16 cellular contexts compared by ENCODE assay signal in genomic region chr11:12017865-12018453, GRCh38. TPM values are rescaled to one million over a fixed set of nuclear protein-coding genes. Genes with fewer than 3 reads are reported as not detected.
A peak's percentile ranks its signal among the peaks of the same experiment; 100 is the strongest.
DNase-seq lines count a peak whose midpoint lies in the region; ATAC-seq and TF ChIP-seq lines count a peak whose summit lies in the region.
"Had no signal": no experiment of that assay in that cellular context is flagged by ENCODE, and none has a peak within 500 bp of the region (broad histone marks: within the 10 kb centered on the region; RNA-seq: fewer than 3 reads in every experiment).

No MANE protein-coding gene starts in this region.

- H3K9me3 ChIP-seq in Panc1 (ENCODE audit: control insufficient read depth, insufficient read depth, low read depth, low read length) (no peaks in the 10 kb centered on the region), lung (ENCODE audit: control insufficient read depth in 2 of 2, insufficient read depth in 1 of 2, low read length in 1 of 2) (no peaks in the 10 kb centered on the region), uterus (no peaks in the 10 kb centered on the region)
- H3K9me3 ChIP-seq: gastrocnemius medialis had no signal

- in situ Hi-C loops in Panc1 (cut with HindIII; ENCODE audit: low pct_unique_long_range_greater_than_20kb, low sequenced_read_pairs) = no loop called here

- peak; percentile 21; the same call in 1 of the 2 replicates for ATAC-seq in Panc1
- no peak for ATAC-seq in lung (ENCODE audit: insufficient read depth, low FRiP score)
- ATAC-seq: gastrocnemius medialis had no signal

- no peak for TF ChIP-seq POLR2A in uterus (IDR thresholded peaks at IDR 0.05)

- DNase-seq in Panc1 (ENCODE audit: low read depth, low spot score) (no peak), coronary artery (ENCODE audit: low spot score) (no peak), lung (ENCODE audit: low spot score) (no peak), uterus (peak in 1 of 2 donors; percentile 27), NCI-H526 treated with DMSO at 0.1 percent for 48 hours (lab: John Stamatoyannopoulos, UW) (no peak), cortex of kidney (lab: John Stamatoyannopoulos, UW) (no peak)
- no peak for DNase-seq in activated CD4-positive, alpha-beta T cell treated with anti-CD3 and anti-CD28 coated beads, Interleukin-2, amount 50 U/mL, for 1 hour
- DNase-seq: activated CD4-positive, alpha-beta memory T cell treated with anti-CD3 and anti-CD28 coated beads for 36 hours; activated naive CD8-positive, alpha-beta T cell treated with anti-CD3 and anti-CD28 coated beads for 36 hours; DMS79; gastrocnemius medialis; immature natural killer cell; NCI-H2081; stimulated activated CD4-positive, alpha-beta T cell treated with anti-CD3 and anti-CD28 coated beads, Interleukin-4, amount 100 ng/mL, for 1 hour had no signal

- WGBS in lung, 2 donors = 75 to 86% methylated on average over 3 of the region's 3 CpGs

- H3K36me3 ChIP-seq in Panc1 (ENCODE audit: control insufficient read depth, insufficient read depth, low read length) (no peaks in the 10 kb centered on the region), lung (ENCODE audit: control insufficient read depth in 2 of 2, insufficient read depth in 2 of 2, low read length in 2 of 2) (no peaks in the 10 kb centered on the region), uterus (no peaks in the 10 kb centered on the region)
- H3K36me3 ChIP-seq: gastrocnemius medialis had no signal

- H3K27ac ChIP-seq in Panc1 (ENCODE audit: low read length) = no peak overlapping the region
- peak overlapping the region; percentile 77 to 93 for H3K27ac ChIP-seq in coronary artery
- peak overlapping the region; percentile 11 to 37 for H3K27ac ChIP-seq in lung (ENCODE audit: low read depth in 1 of 2, low read length in 1 of 2)
- peak overlapping the region; percentile 29 to 41 for H3K27ac ChIP-seq in uterus
- H3K27ac ChIP-seq: gastrocnemius medialis, VCaP had no signal

- no peak overlapping the region for H3K4me3 ChIP-seq in Panc1 (ENCODE audit: low read depth in 2 of 2, low read length in 2 of 2)
- no peak overlapping the region for H3K4me3 ChIP-seq in coronary artery
- no peak overlapping the region for H3K4me3 ChIP-seq in lung
- H3K4me3 ChIP-seq in uterus = no peak overlapping the region
- H3K4me3 ChIP-seq: gastrocnemius medialis had no signal

- intact Hi-C loops in Panc1 (cut with micrococcal nuclease; ENCODE audit: unreplicated experiment) (no loop called here), uterus (cut with DNase I; ENCODE audit: low total_unique reads) (no loop called here)

- POLR2A ChIA-PET in Panc1 (lab: Charles Lee) = no interaction called here

- CTCF ChIA-PET in Panc1 (lab: Charles Lee) = no interaction called here

- no peaks in the 10 kb centered on the region for H3K27me3 ChIP-seq in Panc1 (ENCODE audit: control insufficient read depth, insufficient read depth, low read length)
- H3K27me3 ChIP-seq in lung (ENCODE audit: control insufficient read depth, insufficient read depth) = no peaks in the 10 kb centered on the region
- H3K27me3 ChIP-seq in uterus = no peaks in the 10 kb centered on the region
- H3K27me3 ChIP-seq: gastrocnemius medialis had no signal

- peaks cover 7% of the 10 kb centered on the region for H3K4me1 ChIP-seq in Panc1 (ENCODE audit: control insufficient read depth, insufficient read depth, low read length)
- H3K4me1 ChIP-seq in lung (ENCODE audit: control insufficient read depth in 2 of 2, insufficient read depth in 2 of 2, low read length in 2 of 2) = peaks cover 6 to 8% of the 10 kb centered on the region in 2 donors
- peaks cover 0 to 5% of the 10 kb centered on the region in 2 donors for H3K4me1 ChIP-seq in uterus

- no TSS peak for BruUV-seq in Panc1 (replicated peaks; lab: Mats Ljungman, UMichigan)

- no peak for TF ChIP-seq CTCF in Panc1 (IDR thresholded peaks at IDR 0.05)
- TF ChIP-seq CTCF in coronary artery (IDR thresholded peaks at IDR 0.05) = no peak
- TF ChIP-seq CTCF in lung (IDR thresholded peaks at IDR 0.05; ENCODE audit: control extremely low read depth, extremely low read depth) = no peak
- no peak for TF ChIP-seq CTCF in uterus (IDR thresholded peaks at IDR 0.05)

RNA-seq across cellular contexts. Expression of gene DKK3, which starts 9.5 kb away (rescaled TPM):
- total RNA-seq in Panc1 (2021; ENCODE audit: unreplicated experiment) = 116 TPM
- 140 TPM for polyA plus RNA-seq in Panc1 (2012; ENCODE audit: insufficient read length)
- 100 to 1,000 TPM; 115 to 121 TPM for total RNA-seq in lung
- polyA plus RNA-seq in lung = 10 to 100 TPM; 45.3 to 74.4 TPM
- 100 to 1,000 TPM in 2 of 4 donors, 10 to 100 TPM in 2; 26.4 to 151 (median 99.0) TPM for total RNA-seq in uterus
- total RNA-seq: activated CD4-positive, alpha-beta memory T cell treated with anti-CD3 and anti-CD28 coated beads for 36 hours had no signal
- polyA plus RNA-seq: CD14-positive monocyte had no signal
